15 cellular contexts compared by ENCODE assay signal in the genomic region with DNA sequence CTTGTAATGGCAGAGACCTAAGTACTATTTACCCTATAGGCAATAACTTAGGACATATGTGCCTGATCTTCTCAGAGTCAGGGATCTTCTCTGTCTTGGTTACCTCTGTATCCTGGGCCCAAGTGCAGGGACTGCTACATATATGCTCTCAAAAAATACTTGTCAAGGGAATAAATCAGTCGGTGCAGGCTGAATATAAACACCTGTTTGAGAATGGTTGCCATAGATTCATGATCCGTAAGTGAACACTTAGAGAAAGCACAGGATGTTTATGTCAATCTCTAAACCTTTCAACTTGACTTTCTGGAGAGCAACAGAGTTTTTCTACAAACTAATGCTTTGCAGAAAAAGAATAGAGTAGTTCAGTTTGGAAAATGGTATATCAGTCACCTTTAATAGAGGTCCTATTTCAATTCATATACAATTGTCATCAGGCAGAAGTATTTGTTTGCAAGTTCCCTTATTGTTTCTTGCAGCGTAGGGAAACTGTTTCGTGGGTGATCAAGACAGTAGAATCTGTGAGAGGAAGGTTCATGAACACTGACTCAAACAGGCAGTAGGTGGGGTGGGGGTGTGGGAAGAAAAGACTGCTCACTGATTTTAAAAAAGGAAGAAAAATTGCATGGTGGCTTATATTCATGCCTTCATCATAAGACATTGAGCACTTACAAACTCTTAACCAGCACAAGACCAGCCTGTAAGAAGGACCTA. TPM values are rescaled to one million over a fixed set of nuclear protein-coding genes. Genes with fewer than 3 reads are reported as not detected.
DNase-seq lines count a peak whose midpoint lies in the region; ATAC-seq and TF ChIP-seq lines count a peak whose summit lies in the region.
"Had no signal": no experiment of that assay in that cellular context is flagged by ENCODE, and none has a peak within 500 bp of the region (broad histone marks: within the 10 kb centered on the region; RNA-seq: fewer than 3 reads in every experiment).

No MANE protein-coding gene starts in this region.

- WGBS in ovary, 3 donors = 71 to 76% (median 74%) methylated on average over 4 of the region's 4 CpGs

- H3K36me3 ChIP-seq in upper lobe of right lung (no peaks in the 10 kb centered on the region), ovary (no peaks in the 10 kb centered on the region)
- H3K36me3 ChIP-seq: esophagus squamous epithelium, heart left ventricle, stomach had no signal

- H3K36me3 Mint-ChIP-seq in activated T-helper 17 cell treated with anti-CD3 and anti-CD28 coated beads, Interleukin-2, amount 50 U/mL, for 72 hours (ENCODE audit: low read depth) = no peaks in the 10 kb centered on the region

- intact Hi-C loops in upper lobe of right lung (cut with DNase I) (no loop called here), ovary (cut with DNase I) (no loop called here)

- no peak for TF ChIP-seq EP300 in ovary (IDR thresholded peaks at IDR 0.05)

- peak; percentile 81 for ATAC-seq in activated T-helper 17 cell treated with anti-CD3 and anti-CD28 coated beads, Interleukin-2, amount 50 U/mL, for 72 hours (replicated peaks)
- peak; percentile 53 for ATAC-seq in upper lobe of right lung
- ATAC-seq: heart left ventricle, SK-N-SH treated with all-trans-retinoic acid at 6 μM for 48 hours had no signal

- H3K4me1 Mint-ChIP-seq in activated T-helper 17 cell treated with anti-CD3 and anti-CD28 coated beads, Interleukin-2, amount 50 U/mL, for 72 hours = peaks cover 22% of the 10 kb centered on the region

- TF ChIP-seq POLR2A in ovary (IDR thresholded peaks at IDR 0.05) = no peak

- H3K9me3 Mint-ChIP-seq in activated T-helper 17 cell treated with anti-CD3 and anti-CD28 coated beads, Interleukin-2, amount 50 U/mL, for 72 hours = no peaks in the 10 kb centered on the region
- H3K9me3 Mint-ChIP-seq: dendritic cell treated with granulocyte-macrophage colony-stimulating factor and Interleukin-4, amounts not matched to agents 40 ng/mL and 50 ng/mL, for 4 days had no signal

- TF ChIP-seq CTCF in upper lobe of right lung (IDR thresholded peaks at IDR 0.05) = no peak
- TF ChIP-seq CTCF in ovary (IDR thresholded peaks at IDR 0.05) = no peak

- peak overlapping the region; percentile 43 for H3K4me3 Mint-ChIP-seq in activated T-helper 17 cell treated with anti-CD3 and anti-CD28 coated beads, Interleukin-2, amount 50 U/mL, for 72 hours
- H3K4me3 Mint-ChIP-seq: dendritic cell treated with granulocyte-macrophage colony-stimulating factor and Interleukin-4, amounts not matched to agents 40 ng/mL and 50 ng/mL, for 4 days had no signal

- H3K4me3 ChIP-seq in upper lobe of right lung (no peak overlapping the region), ovary (no peak overlapping the region)
- H3K4me3 ChIP-seq: esophagus squamous epithelium, heart left ventricle, stomach had no signal

- H3K27me3 ChIP-seq in upper lobe of right lung (no peaks in the 10 kb centered on the region), ovary (no peaks in the 10 kb centered on the region)
- H3K27me3 ChIP-seq: esophagus squamous epithelium, heart left ventricle, stomach had no signal

- H3K27ac Mint-ChIP-seq in activated T-helper 17 cell treated with anti-CD3 and anti-CD28 coated beads, Interleukin-2, amount 50 U/mL, for 72 hours = peak overlapping the region; percentile 69
- H3K27ac Mint-ChIP-seq: dendritic cell treated with granulocyte-macrophage colony-stimulating factor and Interleukin-4, amounts not matched to agents 40 ng/mL and 50 ng/mL, for 4 days had no signal

- no peaks in the 10 kb centered on the region for H3K4me1 ChIP-seq in upper lobe of right lung
- no peaks in the 10 kb centered on the region for H3K4me1 ChIP-seq in ovary (ENCODE audit: insufficient read depth)

- no peaks in the 10 kb centered on the region for H3K27me3 Mint-ChIP-seq in activated T-helper 17 cell treated with anti-CD3 and anti-CD28 coated beads, Interleukin-2, amount 50 U/mL, for 72 hours
- H3K27me3 Mint-ChIP-seq: dendritic cell treated with granulocyte-macrophage colony-stimulating factor and Interleukin-4, amounts not matched to agents 40 ng/mL and 50 ng/mL, for 4 days had no signal

- no peak overlapping the region for H3K27ac ChIP-seq in upper lobe of right lung
- H3K27ac ChIP-seq in ovary = no peak overlapping the region
- H3K27ac ChIP-seq: esophagus squamous epithelium, heart left ventricle had no signal

- H3K9me3 ChIP-seq in upper lobe of right lung = no peaks in the 10 kb centered on the region
- H3K9me3 ChIP-seq in ovary = no peaks in the 10 kb centered on the region
- H3K9me3 ChIP-seq: esophagus squamous epithelium, heart left ventricle, stomach had no signal

- DNase-seq in stimulated activated CD4-positive, alpha-beta T cell treated with anti-CD3 and anti-CD28 coated beads, Interleukin-15, amount 100 ng/mL, for 24 hours = peak; percentile 24
- DNase-seq in stimulated activated CD4-positive, alpha-beta T cell treated with anti-CD3 and anti-CD28 coated beads, Interleukin-12 subunit alpha, Interleukin-12 subunit beta, amount 100 ng/mL, for 4 hours = no peak
- DNase-seq in NCI-H1417 (lab: John Stamatoyannopoulos, UW) (peak; percentile 32 to 59 (median 35)), upper lobe of right lung (no peak), cortex of kidney (lab: John Stamatoyannopoulos, UW) (no peak), ovary (no peak)
- DNase-seq: esophagus squamous epithelium, heart left ventricle, MM.1S, NCI-H226, PC-3, stomach had no signal

RNA-seq across cellular contexts. Expression of a gene that starts 6.0 kb away (rescaled TPM):
- total RNA-seq in activated T-helper 17 cell treated with anti-CD3 and anti-CD28 coated beads, Interleukin-2, amount 50 U/mL, for 72 hours = 100 to 1,000 TPM; 128 to 252 TPM
- total RNA-seq in upper lobe of right lung (65.9 TPM), ovary (100 to 1,000 TPM in 1 of 7 donors, 10 to 100 TPM in 6; 18.8 to 102 (median 63.3) TPM)
- 10 to 100 TPM; 36.1 to 90.6 TPM for polyA plus RNA-seq in ovary

RNA-seq across cellular contexts. Expression of a gene that starts 19.6 kb away (rescaled TPM):
- total RNA-seq in activated T-helper 17 cell treated with anti-CD3 and anti-CD28 coated beads, Interleukin-2, amount 50 U/mL, for 72 hours = 10 to 100 TPM; 42.2 to 70.0 TPM
- total RNA-seq in upper lobe of right lung = 49.4 TPM
- 10 to 100 TPM; 34.9 to 72.7 (median 47.9) TPM for total RNA-seq in ovary
- 10 to 100 TPM; 22.4 to 39.9 TPM for polyA plus RNA-seq in ovary

Comparison
In these comparisons a context has a peak if more than half of its experiments do, and no peak if none do; other contexts are left out.
1. DNase-seq: peak in stimulated activated CD4-positive, alpha-beta T cell treated with anti-CD3 and anti-CD28 coated beads, Interleukin-15, amount 100 ng/mL, for 24 hours (single experiment) and NCI-H1417 (3 of 3); none in stimulated activated CD4-positive, alpha-beta T cell treated with anti-CD3 and anti-CD28 coated beads, Interleukin-12 subunit alpha, Interleukin-12 subunit beta, amount 100 ng/mL, for 4 hours (single experiment), upper lobe of right lung (single experiment), cortex of kidney (single experiment) and ovary (0 of 5).